Comparison of ENCODE assay signal across 18 cellular contexts in the genomic region with DNA sequence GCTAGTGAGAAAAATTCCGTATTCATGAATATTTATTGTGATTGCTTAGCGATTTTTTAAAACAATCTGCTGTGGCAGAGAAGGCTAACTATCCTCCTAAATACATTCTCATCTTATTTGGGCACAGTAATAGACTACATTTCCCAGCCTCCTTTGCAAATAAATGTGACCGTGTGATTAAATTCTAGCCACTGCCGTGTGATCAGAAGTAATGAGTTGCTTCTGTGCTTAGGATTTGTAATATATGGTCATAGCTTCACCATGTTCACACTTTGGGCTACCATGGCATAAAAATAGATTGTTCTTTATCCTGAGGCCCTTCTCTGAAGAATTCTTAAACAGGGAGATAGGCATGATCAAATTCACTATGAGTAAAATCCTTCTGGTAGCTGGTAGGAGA.
DNase-seq lines count a peak whose midpoint lies in the region; ATAC-seq, FAIRE-seq and TF ChIP-seq lines count a peak whose summit lies in the region.
"Had no signal": no experiment of that assay in that cellular context is flagged by ENCODE, and none has a peak within 500 bp of the region (broad histone marks: within the 10 kb centered on the region; RNA-seq: fewer than 3 reads in every experiment).

No MANE protein-coding gene starts in this region.

- RAD21 ChIA-PET in GM12878 (lab: Charles Lee; ENCODE audit: unreplicated experiment) = no interaction called here

- no peak for TF ChIP-seq EP300 in GM12878 (IDR thresholded peaks at IDR 0.05; ENCODE audit: borderline replicate concordance in 1 of 2, control insufficient read depth in 1 of 2, low read depth in 2 of 2, low read length in 2 of 2)

- H3K9me3 Mint-ChIP-seq in activated CD4-positive, alpha-beta T cell treated with anti-CD3 and anti-CD28 coated beads, Interleukin-2, amount 10 ng/mL, durations not matched to agents 24 days and 14 days = peaks cover 3% of the 10 kb centered on the region
- H3K9me3 Mint-ChIP-seq: dendritic cell treated with granulocyte-macrophage colony-stimulating factor and Interleukin-4, amounts not matched to agents 40 ng/mL and 50 ng/mL, for 4 days; stimulated activated naive B cell treated with anti-CD40 and anti-IgM and Interleukin-4, amounts not matched to agents 10 μg/mL and 1 μg/mL and 100 μg/mL, for 72 hours had no signal

- no peak for TF ChIP-seq POLR2A in GM12878 (IDR thresholded peaks at IDR 0.05; ENCODE audit: low read depth, low read length)

- H3K27ac Mint-ChIP-seq in activated CD4-positive, alpha-beta T cell treated with anti-CD3 and anti-CD28 coated beads, Interleukin-2, amount 10 ng/mL, durations not matched to agents 24 days and 14 days = no peak overlapping the region
- H3K27ac Mint-ChIP-seq: dendritic cell treated with granulocyte-macrophage colony-stimulating factor and Interleukin-4, amounts not matched to agents 40 ng/mL and 50 ng/mL, for 4 days; stimulated activated naive B cell treated with anti-CD40 and anti-IgM and Interleukin-4, amounts not matched to agents 10 μg/mL and 1 μg/mL and 100 μg/mL, for 72 hours had no signal

- peaks cover 14% of the 10 kb centered on the region for H3K27me3 Mint-ChIP-seq in activated CD4-positive, alpha-beta T cell treated with anti-CD3 and anti-CD28 coated beads, Interleukin-2, amount 10 ng/mL, durations not matched to agents 24 days and 14 days

- H3K36me3 ChIP-seq in ACC112 (ENCODE audit: insufficient read depth, low read length) (no peaks in the 10 kb centered on the region; the same call in 1 of the 2 replicates), Karpas-422 (ENCODE audit: insufficient read depth, low read length) (no peaks in the 10 kb centered on the region), GM12878 (ENCODE audit: control insufficient read depth in 2 of 2, insufficient read depth in 2 of 2, low read length in 1 of 2) (no peaks in the 10 kb centered on the region)
- H3K36me3 ChIP-seq: heart right ventricle, lower lobe of right lung had no signal

- H3K4me1 Mint-ChIP-seq in activated CD4-positive, alpha-beta T cell treated with anti-CD3 and anti-CD28 coated beads, Interleukin-2, amount 10 ng/mL, durations not matched to agents 24 days and 14 days = peaks cover 6% of the 10 kb centered on the region
- H3K4me1 Mint-ChIP-seq: stimulated activated naive B cell treated with anti-CD40 and anti-IgM and Interleukin-4, amounts not matched to agents 10 μg/mL and 1 μg/mL and 100 μg/mL, for 72 hours had no signal

- POLR2A ChIA-PET in GM12878 (lab: Charles Lee) = no interaction called here

- H3K9me3 ChIP-seq in Karpas-422 (ENCODE audit: low read length) (no peaks in the 10 kb centered on the region), GM12878 (replicated peaks; ENCODE audit: control insufficient read depth, insufficient read depth, low read length) (no peaks in the 10 kb centered on the region)
- H3K9me3 ChIP-seq: lower lobe of right lung had no signal

- ATAC-seq in GM12878 = no peak
- ATAC-seq: heart right ventricle; lower lobe of right lung; stimulated activated naive B cell treated with anti-CD40 and anti-IgM and Interleukin-4, amounts not matched to agents 10 μg/mL and 1 μg/mL and 100 μg/mL, for 72 hours had no signal

- SMC1A ChIA-PET in GM12878 (lab: Charles Lee; ENCODE audit: uncharacterized antibody, unreplicated experiment) = interaction anchor here (0.8 kb wide), 1 partner anchor 15 kb away, joined by 3 read pairs; no protein-coding TSS in a partner anchor

- H3K79me2 ChIP-seq in ACC112 (ENCODE audit: control insufficient read depth, insufficient read depth, low read length, unreplicated experiment) (no peaks in the 10 kb centered on the region), Karpas-422 (ENCODE audit: low read length) (no peaks in the 10 kb centered on the region), GM12878 (ENCODE audit: control insufficient read depth, insufficient read depth, low read length) (no peaks in the 10 kb centered on the region)
- H3K79me2 ChIP-seq: parathyroid adenoma had no signal

- CTCF ChIA-PET in GM12878 (lab: Yijun Ruan, JAX) = interaction anchor here (1.2 kb wide), 1 partner anchor 228 kb away, joined by 3 read pairs; no protein-coding TSS in a partner anchor

- H3K36me3 Mint-ChIP-seq in activated CD4-positive, alpha-beta T cell treated with anti-CD3 and anti-CD28 coated beads, Interleukin-2, amount 10 ng/mL, durations not matched to agents 24 days and 14 days (ENCODE audit: low read depth) = no peaks in the 10 kb centered on the region
- H3K36me3 Mint-ChIP-seq: stimulated activated naive B cell treated with anti-CD40 and anti-IgM and Interleukin-4, amounts not matched to agents 10 μg/mL and 1 μg/mL and 100 μg/mL, for 72 hours had no signal

- H3K4me2 ChIP-seq in Karpas-422 (ENCODE audit: low read depth, low read length, poor library complexity, severe bottlenecking) = no peak overlapping the region
- no peak overlapping the region for H3K4me2 ChIP-seq in GM12878 (ENCODE audit: control insufficient read depth, insufficient read depth)

- H4K20me1 ChIP-seq in Karpas-422 (ENCODE audit: insufficient read depth, low read depth, low read length) = no peaks in the 10 kb centered on the region
- H4K20me1 ChIP-seq in GM12878 (ENCODE audit: control insufficient read depth, insufficient read depth) = no peaks in the 10 kb centered on the region

- 19% methylated on average over 4 of the region's 4 CpGs for WGBS in GM12878 (ENCODE audit: insufficient coverage, insufficient replicate concordance, low lambda C conversion rate, missing lambda C conversion rate)

- peak overlapping the region; percentile 52 for H2AFZ ChIP-seq in ACC112 (ENCODE audit: low read length, unreplicated experiment)
- no peak overlapping the region for H2AFZ ChIP-seq in Karpas-422 (ENCODE audit: low read length)
- no peak overlapping the region for H2AFZ ChIP-seq in GM12878 (ENCODE audit: control insufficient read depth, low read depth, low read length)
- H2AFZ ChIP-seq: parathyroid adenoma had no signal

- no peaks in the 10 kb centered on the region for H3K9me2 ChIP-seq in Karpas-422 (replicated peaks; ENCODE audit: insufficient read depth, low read length)

- peak; percentile 47 for FAIRE-seq in GM12878 (lab: Jason Lieb, UNC)
- FAIRE-seq: TTC549 had no signal

- H3K4me3 ChIP-seq in ACC112 (ENCODE audit: low read depth, low read length) (no peak overlapping the region), Karpas-422 (ENCODE audit: low read length) (no peak overlapping the region), GM12878 (no peak overlapping the region)
- H3K4me3 ChIP-seq: heart right ventricle, lower lobe of right lung had no signal

- intact Hi-C loops in GM12878 (cut with micrococcal nuclease; ENCODE audit: unreplicated experiment) = no loop called here
- intact Hi-C loops in activated CD4-positive, alpha-beta T cell treated with anti-CD3 and anti-CD28 coated beads, Interleukin-2, amount 10 ng/mL, durations not matched to agents 24 days and 14 days (cut with micrococcal nuclease) = no loop called here

- H3K9ac ChIP-seq in Karpas-422 (ENCODE audit: low read length) = no peak overlapping the region
- H3K9ac ChIP-seq in GM12878 (ENCODE audit: control insufficient read depth, insufficient read depth, low read length) = no peak overlapping the region
- H3K9ac ChIP-seq: parathyroid adenoma had no signal

- DNase-seq in Karpas-422 (peak; percentile 49), GM12878 (ENCODE audit: low read depth, low spot score) (no peak), inferior parietal cortex (ENCODE audit: extremely low spot score) (peak; percentile 45), DMS79 treated with DMSO at 0.1 percent for 48 hours (lab: John Stamatoyannopoulos, UW) (no peak), putamen (ENCODE audit: low spot score) (no peak)
- no peak for DNase-seq in activated CD4-positive, alpha-beta T cell treated with anti-CD3 and anti-CD28 coated beads, Interleukin-2, amount 10 ng/mL, durations not matched to agents 24 days and 14 days
- DNase-seq in stimulated activated CD4-positive, alpha-beta T cell treated with anti-CD3 and anti-CD28 coated beads, Interleukin-12 subunit alpha, Interleukin-12 subunit beta, amount 100 ng/mL, for 4 hours = no peak
- DNase-seq: activated naive CD4-positive, alpha-beta T cell treated with anti-CD3 and anti-CD28 coated beads, Interleukin-2, amount 50 U/mL, for 16 hours; DND-41; heart right ventricle; lower lobe of right lung; NCI-H510A; stimulated activated CD4-positive, alpha-beta T cell treated with anti-CD3 and anti-CD28 coated beads, Interleukin-1b, Interleukin-23, amount 100 ng/mL, for 48 hours; stimulated activated naive B cell treated with anti-CD40 and anti-IgM and Interleukin-4, amounts not matched to agents 10 μg/mL and 1 μg/mL and 100 μg/mL, for 72 hours had no signal

- no peak for TF ChIP-seq CTCF in GM12878 (IDR thresholded peaks at IDR 0.05 in 2 of 3, conservative IDR thresholded peaks at IDR 0.05 in 1 of 3; ENCODE audit: control insufficient read depth in 2 of 3, extremely low read depth in 1 of 3, insufficient read depth in 1 of 3, low read depth in 3 of 3, low read length in 3 of 3)

- H3K27ac ChIP-seq in ACC112 (ENCODE audit: low read depth, low read length) (peak overlapping the region; percentile 99), Karpas-422 (ENCODE audit: low read length) (no peak overlapping the region), GM12878 (ENCODE audit: control insufficient read depth, insufficient read depth) (no peak overlapping the region)
- H3K27ac ChIP-seq: lower lobe of right lung, parathyroid adenoma had no signal

- in situ Hi-C loops in GM12878 (cut with MboI) = no loop called here

- H3K4me1 ChIP-seq in ACC112 (ENCODE audit: control insufficient read depth, insufficient read depth, low read length, unreplicated experiment) (peaks cover 45% of the 10 kb centered on the region), Karpas-422 (ENCODE audit: low read length) (peaks cover 7% of the 10 kb centered on the region; the same call in 1 of the 2 replicates), GM12878 (ENCODE audit: control insufficient read depth, insufficient read depth, low read length) (no peaks in the 10 kb centered on the region)
- H3K4me1 ChIP-seq: lower lobe of right lung, parathyroid adenoma had no signal

- no peak for TF ChIP-seq RAD21 in GM12878 (IDR thresholded peaks at IDR 0.05; ENCODE audit: insufficient read depth, low read depth, low read length)

- no peak overlapping the region for H3K4me3 Mint-ChIP-seq in activated CD4-positive, alpha-beta T cell treated with anti-CD3 and anti-CD28 coated beads, Interleukin-2, amount 10 ng/mL, durations not matched to agents 24 days and 14 days
- H3K4me3 Mint-ChIP-seq: dendritic cell treated with granulocyte-macrophage colony-stimulating factor and Interleukin-4, amounts not matched to agents 40 ng/mL and 50 ng/mL, for 4 days; stimulated activated naive B cell treated with anti-CD40 and anti-IgM and Interleukin-4, amounts not matched to agents 10 μg/mL and 1 μg/mL and 100 μg/mL, for 72 hours had no signal

- no peaks in the 10 kb centered on the region for H3K27me3 ChIP-seq in ACC112 (ENCODE audit: insufficient read depth, low read length)
- H3K27me3 ChIP-seq in Karpas-422 (ENCODE audit: low read length) = no peaks in the 10 kb centered on the region
- H3K27me3 ChIP-seq in GM12878 (replicated peaks in 1 of 2; ENCODE audit: control insufficient read depth in 2 of 2, insufficient read depth in 2 of 2, low read length in 1 of 2) = no peaks in the 10 kb centered on the region
- H3K27me3 ChIP-seq: heart right ventricle had no signal

- no TSS peak for BruUV-seq in GM12878 (replicated peaks; lab: Mats Ljungman, UMichigan)

TF ChIP-seq in GM12878, 131 proteins besides CTCF, POLR2A, EP300 and RAD21 (continues in another document):
- no peak for TF ChIP-seq DPF2 (IDR thresholded peaks at IDR 0.05)

Comparison
In these comparisons a context has a peak if more than half of its experiments do, and no peak if none do; other contexts are left out.
1. DNase-seq: peak in Karpas-422 (single experiment) and inferior parietal cortex (single experiment); none in GM12878 (single experiment), DMS79 treated with DMSO at 0.1 percent for 48 hours (single experiment), activated CD4-positive, alpha-beta T cell treated with anti-CD3 and anti-CD28 coated beads, Interleukin-2, amount 10 ng/mL, durations not matched to agents 24 days and 14 days (single experiment), putamen (single experiment) and stimulated activated CD4-positive, alpha-beta T cell treated with anti-CD3 and anti-CD28 coated beads, Interleukin-12 subunit alpha, Interleukin-12 subunit beta, amount 100 ng/mL, for 4 hours (single experiment).